ENCODE assay signal across 23 cellular contexts in genomic region chr14:99252443-99252939, GRCh38. TPM values are rescaled to one million over a fixed set of nuclear protein-coding genes. Genes with fewer than 3 reads are reported as not detected.
DNase-seq lines count a peak whose midpoint lies in the region; ATAC-seq and TF ChIP-seq lines count a peak whose summit lies in the region.
"Had no signal": no experiment of that assay in that cellular context is flagged by ENCODE, and none has a peak within 500 bp of the region (broad histone marks: within the 10 kb centered on the region; RNA-seq: fewer than 3 reads in every experiment).

No MANE protein-coding gene starts in this region.

- peak overlapping the region; percentile 97 for H3K27ac ChIP-seq in CD4-positive, alpha-beta T cell (ENCODE audit: low read depth, low read length)
- H3K27ac ChIP-seq: cardiac muscle cell, ovary, right atrium auricular region, upper lobe of left lung had no signal

- no peak for TF ChIP-seq CTCF in CD4-positive, alpha-beta T cell (IDR thresholded peaks at IDR 0.05)

- no peak for ATAC-seq in CD4-positive, alpha-beta T cell (ENCODE audit: poor library complexity)
- ATAC-seq in activated CD8-positive, alpha-beta T cell treated with anti-CD3 and anti-CD28 coated beads, Interleukin-2, amount 10 ng/mL, durations not matched to agents 7 days and 5 days = no peak
- ATAC-seq in effector memory CD8-positive, alpha-beta T cell (replicated peaks) = no peak
- ATAC-seq: left cardiac atrium had no signal

- no peaks in the 10 kb centered on the region for H3K9me3 Mint-ChIP-seq in T-helper 2 cell treated with Interferon-gamma antibody and Interleukin-4, amounts not matched to agents 5 μg/mL and 100 μg/mL, for 36 hours
- H3K9me3 Mint-ChIP-seq in CD4-positive, alpha-beta T cell = no peaks in the 10 kb centered on the region
- no peaks in the 10 kb centered on the region for H3K9me3 Mint-ChIP-seq in activated CD8-positive, alpha-beta T cell treated with anti-CD3 and anti-CD28 coated beads, Interleukin-2, amount 10 ng/mL, durations not matched to agents 7 days and 5 days (ENCODE audit: insufficient read depth)
- H3K9me3 Mint-ChIP-seq in effector memory CD8-positive, alpha-beta T cell = no peaks in the 10 kb centered on the region
- H3K9me3 Mint-ChIP-seq: HFFc6, memory B cell had no signal

- peak overlapping the region; percentile 85 for H3K4me3 Mint-ChIP-seq in T-helper 2 cell treated with Interferon-gamma antibody and Interleukin-4, amounts not matched to agents 5 μg/mL and 100 μg/mL, for 36 hours
- peak overlapping the region; percentile 83 for H3K4me3 Mint-ChIP-seq in CD4-positive, alpha-beta T cell
- peak overlapping the region; percentile 76 for H3K4me3 Mint-ChIP-seq in activated CD8-positive, alpha-beta T cell treated with anti-CD3 and anti-CD28 coated beads, Interleukin-2, amount 10 ng/mL, durations not matched to agents 7 days and 5 days
- peak overlapping the region; percentile 99 for H3K4me3 Mint-ChIP-seq in effector memory CD8-positive, alpha-beta T cell
- H3K4me3 Mint-ChIP-seq: HFFc6, memory B cell had no signal

- no peaks in the 10 kb centered on the region for H3K27me3 Mint-ChIP-seq in T-helper 2 cell treated with Interferon-gamma antibody and Interleukin-4, amounts not matched to agents 5 μg/mL and 100 μg/mL, for 36 hours (ENCODE audit: low read depth)
- H3K27me3 Mint-ChIP-seq in CD4-positive, alpha-beta T cell = no peaks in the 10 kb centered on the region
- H3K27me3 Mint-ChIP-seq in activated CD8-positive, alpha-beta T cell treated with anti-CD3 and anti-CD28 coated beads, Interleukin-2, amount 10 ng/mL, durations not matched to agents 7 days and 5 days (ENCODE audit: low read depth) = no peaks in the 10 kb centered on the region
- no peaks in the 10 kb centered on the region for H3K27me3 Mint-ChIP-seq in effector memory CD8-positive, alpha-beta T cell

- H3K27me3 ChIP-seq in CD4-positive, alpha-beta T cell (ENCODE audit: control insufficient read depth, insufficient read depth, low read length) = no peaks in the 10 kb centered on the region
- H3K27me3 ChIP-seq: ovary had no signal

- H3K9me3 ChIP-seq in CD4-positive, alpha-beta T cell (ENCODE audit: control insufficient read depth, low read length) = no peaks in the 10 kb centered on the region
- H3K9me3 ChIP-seq: ovary, right atrium auricular region, upper lobe of left lung had no signal

- no peak for DNase-seq in T-helper 2 cell treated with Interferon-gamma antibody and Interleukin-4, amounts not matched to agents 5 μg/mL and 100 μg/mL, for 36 hours (ENCODE audit: low spot score)
- no peak for DNase-seq in T-helper 2 cell
- peak in 1 of 10 experiments; percentile 26 for DNase-seq in CD4-positive, alpha-beta T cell
- DNase-seq in activated CD8-positive, alpha-beta T cell treated with anti-CD3 and anti-CD28 coated beads, Interleukin-2, amount 10 ng/mL, durations not matched to agents 7 days and 5 days = no peak
- DNase-seq in effector memory CD8-positive, alpha-beta T cell = no peak
- no peak for DNase-seq in NCI-H82 (lab: John Stamatoyannopoulos, UW)
- DNase-seq in COLO668 (lab: John Stamatoyannopoulos, UW; ENCODE audit: unreplicated experiment) = no peak
- no peak for DNase-seq in NCI-H748 treated with DMSO at 0.1 percent for 48 hours (lab: John Stamatoyannopoulos, UW)
- DNase-seq: 8988T; activated CD4-positive, alpha-beta T cell treated with anti-CD3 and anti-CD28 coated beads for 1 hour; amygdala; HFFc6; KG1; left cardiac atrium; NCI-H146; NCI-H524 treated with DMSO at 0.1 percent for 48 hours; ovary; RPMI8226; stimulated activated CD4-positive, alpha-beta T cell treated with anti-CD3 and anti-CD28 coated beads, Interleukin-4, amount 100 ng/mL, for 4 hours; upper lobe of left lung had no signal

- intact Hi-C loops in CD4-positive, alpha-beta T cell (cut with DNase I, micrococcal nuclease) = loop anchor here in 1 of 2 experiments (2.0 kb wide), 1 partner anchor 60 kb away; no protein-coding TSS in a partner anchor

- H3K36me3 Mint-ChIP-seq in T-helper 2 cell treated with Interferon-gamma antibody and Interleukin-4, amounts not matched to agents 5 μg/mL and 100 μg/mL, for 36 hours (ENCODE audit: low read depth) = peaks cover 80% of the 10 kb centered on the region
- peaks cover 99% of the 10 kb centered on the region for H3K36me3 Mint-ChIP-seq in CD4-positive, alpha-beta T cell (ENCODE audit: low read depth)
- H3K36me3 Mint-ChIP-seq in activated CD8-positive, alpha-beta T cell treated with anti-CD3 and anti-CD28 coated beads, Interleukin-2, amount 10 ng/mL, durations not matched to agents 7 days and 5 days (ENCODE audit: low read depth) = peaks cover 91% of the 10 kb centered on the region
- H3K36me3 Mint-ChIP-seq in effector memory CD8-positive, alpha-beta T cell (ENCODE audit: insufficient read depth) = peaks cover 99% of the 10 kb centered on the region
- H3K36me3 Mint-ChIP-seq: memory B cell had no signal

- H3K4me1 Mint-ChIP-seq in T-helper 2 cell treated with Interferon-gamma antibody and Interleukin-4, amounts not matched to agents 5 μg/mL and 100 μg/mL, for 36 hours (ENCODE audit: low read depth) = peaks cover 89% of the 10 kb centered on the region
- peaks cover 97% of the 10 kb centered on the region for H3K4me1 Mint-ChIP-seq in CD4-positive, alpha-beta T cell (ENCODE audit: low read depth)
- H3K4me1 Mint-ChIP-seq in activated CD8-positive, alpha-beta T cell treated with anti-CD3 and anti-CD28 coated beads, Interleukin-2, amount 10 ng/mL, durations not matched to agents 7 days and 5 days (ENCODE audit: low read depth) = peaks cover 98% of the 10 kb centered on the region
- H3K4me1 Mint-ChIP-seq in effector memory CD8-positive, alpha-beta T cell (ENCODE audit: low read depth in 2 of 2) = peaks cover 77 to 80% of the 10 kb centered on the region in 2 donors
- H3K4me1 Mint-ChIP-seq: memory B cell had no signal

- POLR2A ChIA-PET in CD4-positive, alpha-beta T cell (lab: Charles Lee) = interaction anchor here (0.9 to 83.0 kb wide), 3 partner anchors 9 to 1057 kb away, joined by 3 to 4389 read pairs (median 4389); partner anchors contain the start of gene BCL11B
- POLR2A ChIA-PET in activated CD8-positive, alpha-beta T cell treated with anti-CD3 and anti-CD28 coated beads, Interleukin-2, amount 10 ng/mL, durations not matched to agents 7 days and 5 days (lab: Charles Lee) = interaction anchor here (0.5 to 4.1 kb wide), 4 partner anchors 10 to 16 kb away, joined by 3 to 29 read pairs (median 13); no protein-coding TSS in a partner anchor

- peak overlapping the region; percentile 92 for H3K27ac Mint-ChIP-seq in T-helper 2 cell treated with Interferon-gamma antibody and Interleukin-4, amounts not matched to agents 5 μg/mL and 100 μg/mL, for 36 hours
- H3K27ac Mint-ChIP-seq in CD4-positive, alpha-beta T cell = peak overlapping the region; percentile 99
- H3K27ac Mint-ChIP-seq in activated CD8-positive, alpha-beta T cell treated with anti-CD3 and anti-CD28 coated beads, Interleukin-2, amount 10 ng/mL, durations not matched to agents 7 days and 5 days = peak overlapping the region; percentile 95
- H3K27ac Mint-ChIP-seq in effector memory CD8-positive, alpha-beta T cell = peak overlapping the region; percentile 98 to 99
- H3K27ac Mint-ChIP-seq: HFFc6, memory B cell had no signal

- CTCF ChIA-PET in CD4-positive, alpha-beta T cell (lab: Charles Lee) = interaction anchor here (3.3 to 5.0 kb wide), 3 partner anchors 13 to 21 kb away, joined by 11 to 37 read pairs (median 21); no protein-coding TSS in a partner anchor
- CTCF ChIA-PET in activated CD8-positive, alpha-beta T cell treated with anti-CD3 and anti-CD28 coated beads, Interleukin-2, amount 10 ng/mL, durations not matched to agents 7 days and 5 days (lab: Charles Lee) = interaction anchor here (0.9 to 2.6 kb wide), 2 partner anchors 19 kb away, joined by 3 to 9 read pairs; partner anchors contain the start of gene BCL11B

RNA-seq across cellular contexts. Expression of gene BCL11B, which starts 19.5 kb away (rescaled TPM):
- total RNA-seq in CD4-positive, alpha-beta T cell = 100 to 1,000 TPM; 244 to 254 TPM
- 10 to 100 TPM; 68.6 to 70.6 TPM for total RNA-seq in activated CD8-positive, alpha-beta T cell treated with anti-CD3 and anti-CD28 coated beads, Interleukin-2, amount 10 ng/mL, durations not matched to agents 7 days and 5 days
